ENCODE assay signal across 29 cellular contexts in the genomic region with DNA sequence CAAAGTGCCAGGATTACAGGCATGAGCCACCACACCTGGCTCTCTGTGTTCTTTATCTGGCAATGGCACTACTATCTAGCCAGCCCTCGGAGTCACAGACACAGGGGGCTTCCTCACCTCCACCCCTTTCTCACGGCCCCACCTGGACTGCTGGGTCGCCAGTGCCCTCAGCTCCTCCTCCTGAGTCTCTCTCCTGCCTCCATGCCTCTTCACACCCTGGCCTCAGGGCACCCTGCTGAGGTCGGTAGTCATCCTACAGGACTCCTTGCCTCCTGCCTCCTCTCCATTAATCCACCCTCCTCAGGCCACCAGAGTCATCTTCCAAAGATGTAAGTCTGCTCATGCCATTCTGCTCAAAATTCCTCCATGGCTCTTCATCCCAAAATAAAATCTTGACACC. TPM values are rescaled to one million over a fixed set of nuclear protein-coding genes. Genes with fewer than 3 reads are reported as not detected.
DNase-seq lines count a peak whose midpoint lies in the region; ATAC-seq and TF ChIP-seq lines count a peak whose summit lies in the region.
"Had no signal": no experiment of that assay in that cellular context is flagged by ENCODE, and none has a peak within 500 bp of the region (broad histone marks: within the 10 kb centered on the region; RNA-seq: fewer than 3 reads in every experiment).

No MANE protein-coding gene starts in this region.

- no peak overlapping the region for H3K4me3 Mint-ChIP-seq in dendritic cell treated with granulocyte-macrophage colony-stimulating factor and Interleukin-4, amounts not matched to agents 40 ng/mL and 50 ng/mL, for 4 days
- H3K4me3 Mint-ChIP-seq in nephron progenitor cell = no peak overlapping the region
- H3K4me3 Mint-ChIP-seq: CD14-positive monocyte; CD8-positive, alpha-beta memory T cell; IgD-negative memory B cell had no signal

- no peaks in the 10 kb centered on the region for H3K36me3 ChIP-seq in spleen
- H3K36me3 ChIP-seq: BE2C had no signal

- H3K4me1 ChIP-seq in spleen = peaks cover 0 to 2% (median 0%) of the 10 kb centered on the region in 6 donors
- H3K4me1 ChIP-seq: BE2C had no signal

- peaks cover 7% of the 10 kb centered on the region for H3K4me1 Mint-ChIP-seq in dendritic cell treated with granulocyte-macrophage colony-stimulating factor and Interleukin-4, amounts not matched to agents 40 ng/mL and 50 ng/mL, for 4 days (ENCODE audit: low read depth)
- peaks cover 7% of the 10 kb centered on the region for H3K4me1 Mint-ChIP-seq in nephron progenitor cell
- H3K4me1 Mint-ChIP-seq: CD8-positive, alpha-beta memory T cell; IgD-negative memory B cell had no signal

- no peaks in the 10 kb centered on the region for H3K36me3 Mint-ChIP-seq in activated naive CD4-positive, alpha-beta T cell treated with anti-CD3 and anti-CD28 coated beads, Interleukin-2, amount 50 U/mL, for 72 hours
- no peaks in the 10 kb centered on the region for H3K36me3 Mint-ChIP-seq in dendritic cell treated with granulocyte-macrophage colony-stimulating factor and Interleukin-4, amounts not matched to agents 40 ng/mL and 50 ng/mL, for 4 days (ENCODE audit: low read depth)
- no peaks in the 10 kb centered on the region for H3K36me3 Mint-ChIP-seq in nephron progenitor cell (ENCODE audit: low read depth)

- no peaks in the 10 kb centered on the region for H3K27me3 ChIP-seq in spleen (replicated peaks in 1 of 7)
- H3K27me3 ChIP-seq: BE2C had no signal

- H3K9me3 Mint-ChIP-seq in activated naive CD4-positive, alpha-beta T cell treated with anti-CD3 and anti-CD28 coated beads, Interleukin-2, amount 50 U/mL, for 72 hours = no peaks in the 10 kb centered on the region
- H3K9me3 Mint-ChIP-seq in dendritic cell treated with granulocyte-macrophage colony-stimulating factor and Interleukin-4, amounts not matched to agents 40 ng/mL and 50 ng/mL, for 4 days = no peaks in the 10 kb centered on the region
- no peaks in the 10 kb centered on the region for H3K9me3 Mint-ChIP-seq in nephron progenitor cell
- H3K9me3 Mint-ChIP-seq: CD14-positive monocyte; CD8-positive, alpha-beta memory T cell; IgD-negative memory B cell had no signal

- intact Hi-C loops in dendritic cell treated with granulocyte-macrophage colony-stimulating factor and Interleukin-4, amounts not matched to agents 40 ng/mL and 50 ng/mL, for 4 days (cut with micrococcal nuclease) = no loop called here
- intact Hi-C loops in spleen (cut with DNase I; ENCODE audit: low total_unique reads) = no loop called here

- 71 to 93% (median 76%) methylated on average over 4 of the region's 4 CpGs for WGBS in spleen, 5 donors

- peak overlapping the region; percentile 13 to 85 for H3K27ac Mint-ChIP-seq in activated naive CD4-positive, alpha-beta T cell treated with anti-CD3 and anti-CD28 coated beads, Interleukin-2, amount 50 U/mL, for 72 hours
- peak overlapping the region; percentile 7 for H3K27ac Mint-ChIP-seq in dendritic cell treated with granulocyte-macrophage colony-stimulating factor and Interleukin-4, amounts not matched to agents 40 ng/mL and 50 ng/mL, for 4 days
- peak overlapping the region; percentile 75 for H3K27ac Mint-ChIP-seq in nephron progenitor cell
- H3K27ac Mint-ChIP-seq: CD14-positive monocyte had no signal

- no peak for ATAC-seq in activated naive CD4-positive, alpha-beta T cell treated with anti-CD3 and anti-CD28 coated beads, Interleukin-2, amount 50 U/mL, for 72 hours
- no peak for ATAC-seq in GM21825 (IDR thresholded peaks at IDR 0.05; ENCODE audit: unreplicated experiment)
- ATAC-seq: GM12878, PC-3 had no signal

- H3K27me3 Mint-ChIP-seq in dendritic cell treated with granulocyte-macrophage colony-stimulating factor and Interleukin-4, amounts not matched to agents 40 ng/mL and 50 ng/mL, for 4 days = no peaks in the 10 kb centered on the region
- peaks cover 8% of the 10 kb centered on the region for H3K27me3 Mint-ChIP-seq in nephron progenitor cell (ENCODE audit: low read depth, poor library complexity)
- H3K27me3 Mint-ChIP-seq: CD8-positive, alpha-beta memory T cell; IgD-negative memory B cell had no signal

- no peak overlapping the region for H3K27ac ChIP-seq in spleen

- no peaks in the 10 kb centered on the region for H3K9me3 ChIP-seq in spleen
- H3K9me3 ChIP-seq: BE2C had no signal

- no peak overlapping the region for H3K4me3 ChIP-seq in spleen
- H3K4me3 ChIP-seq: GM12878 had no signal

- TF ChIP-seq POLR2A in spleen (IDR thresholded peaks at IDR 0.05) = no peak

- TF ChIP-seq CTCF in nephron progenitor cell (IDR thresholded peaks at IDR 0.05) (no peak), spleen (IDR thresholded peaks at IDR 0.05 in 8 of 11, conservative IDR thresholded peaks at IDR 0.05 in 3 of 11) (no peak)

- DNase-seq in activated naive CD4-positive, alpha-beta T cell treated with anti-CD3 and anti-CD28 coated beads, Interleukin-2, amount 50 U/mL, for 72 hours (ENCODE audit: low spot score in 2 of 2) = no peak
- DNase-seq in activated naive CD4-positive, alpha-beta T cell treated with Interleukin-2 at 50 U/mL for 16 hours = no peak
- DNase-seq in nephron progenitor cell (no peak), spleen (peak; percentile 36), NCI-H1930 (lab: John Stamatoyannopoulos, UW) (no peak), islet precursor cell (no peak)
- DNase-seq: 8988T; ACHN; BE2C; CD8-positive, alpha-beta memory T cell; DMS 273 treated with DMSO at 0.1 percent for 48 hours; DMS79; EL; GDM1; HCEC 1CT; Karpas-422; NCI-H1092; NCI-H1417 treated with DMSO at 0.1 percent for 48 hours; NCI-H1694 treated with DMSO at 0.1 percent for 48 hours; NCI-H2107; NCI-H524 treated with DMSO at 0.1 percent for 48 hours; NCI-H774; NK-92 treated with Interleukin-12 subunit alpha and Interleukin-12 subunit beta, amount 100 ng/mL, for 24 hours; PC-3 had no signal

RNA-seq across cellular contexts. Expression of a gene that starts 8.6 kb away (rescaled TPM):
- total RNA-seq in activated naive CD4-positive, alpha-beta T cell treated with anti-CD3 and anti-CD28 coated beads, Interleukin-2, amount 50 U/mL, for 72 hours = 1 to 10 TPM; 1.5 TPM
- total RNA-seq in spleen = 1 to 10 TPM; 2.7 to 5.3 (median 4.1) TPM
- polyA plus RNA-seq in spleen = 1 to 10 TPM; 1.2 to 2.0 (median 1.9) TPM
- total RNA-seq: PC-3 had no signal

RNA-seq across cellular contexts. Expression of a gene that starts 55.1 kb away (rescaled TPM):
- total RNA-seq in activated naive CD4-positive, alpha-beta T cell treated with anti-CD3 and anti-CD28 coated beads, Interleukin-2, amount 50 U/mL, for 72 hours = 10 to 100 TPM; 14.5 to 20.7 TPM
- 100 to 1,000 TPM in 2 of 7 donors, 10 to 100 TPM in 5; 41.6 to 241 (median 90.3) TPM for total RNA-seq in spleen
- polyA plus RNA-seq in spleen = 1 to 10 TPM; 2.7 to 7.2 (median 4.2) TPM

Comparison
In these comparisons a context has a peak if more than half of its experiments do, and no peak if none do; other contexts are left out.
1. H3K27ac Mint-ChIP-seq: peak in every context shown above with its lines; median percentile 75 in nephron progenitor cell; 49 in activated naive CD4-positive, alpha-beta T cell treated with anti-CD3 and anti-CD28 coated beads, Interleukin-2, amount 50 U/mL, for 72 hours; 7 in dendritic cell treated with granulocyte-macrophage colony-stimulating factor and Interleukin-4, amounts not matched to agents 40 ng/mL and 50 ng/mL, for 4 days.